Comparison of ENCODE assay signal across 8 cellular contexts in the genomic region with DNA sequence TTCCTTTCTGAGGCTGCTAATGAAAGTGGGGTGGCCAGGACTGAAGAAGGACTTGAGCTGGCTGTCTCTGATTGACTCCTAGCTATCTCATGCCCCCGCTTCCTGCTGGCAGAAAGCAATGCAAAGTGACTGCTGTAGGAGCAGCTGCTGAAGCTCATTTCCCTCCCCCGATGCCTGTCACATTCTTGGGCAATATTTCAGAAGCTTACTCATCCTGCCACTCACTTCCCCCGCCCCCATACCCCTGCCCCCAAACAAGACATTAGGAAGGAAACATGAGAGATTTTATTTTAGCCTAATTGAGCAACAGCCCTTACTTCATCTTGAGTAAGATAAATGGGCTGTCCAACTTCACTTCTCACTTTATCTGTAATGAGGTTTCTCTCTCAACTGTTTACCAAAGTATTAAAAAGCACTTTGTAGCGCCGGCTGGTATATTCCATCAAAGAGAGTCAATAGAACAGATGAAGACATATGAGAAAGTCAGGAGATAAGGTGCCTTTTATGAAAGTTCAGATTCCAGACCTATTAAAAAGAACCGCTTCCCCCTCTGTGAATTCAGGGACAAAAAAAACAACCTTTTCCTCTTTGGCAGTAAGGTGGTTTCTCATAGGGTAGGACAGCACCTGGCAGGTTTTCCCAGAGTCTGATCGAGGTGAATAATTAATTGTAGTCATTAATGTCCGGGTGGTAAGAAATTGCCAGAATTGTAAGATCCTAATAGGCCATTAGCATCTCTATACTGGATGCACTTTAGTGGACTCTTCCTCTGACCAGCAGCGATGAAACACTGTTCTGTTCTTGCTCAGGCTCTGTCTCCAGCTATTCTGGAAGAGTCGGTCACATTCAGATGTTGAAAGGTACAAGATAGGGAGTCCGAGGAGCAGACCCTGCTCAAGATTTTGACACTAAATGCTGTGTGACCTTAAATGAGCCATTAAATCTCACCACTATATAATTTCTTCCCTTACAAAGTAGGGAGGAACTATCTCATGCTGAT.
DNase-seq lines count a peak whose midpoint lies in the region; ATAC-seq and TF ChIP-seq lines count a peak whose summit lies in the region.

No MANE protein-coding gene starts in this region.

- H4K20me1 ChIP-seq in IMR-90 (ENCODE audit: insufficient read depth, low read length) (no peaks in the 10 kb centered on the region), PC-9 (ENCODE audit: insufficient read depth) (no peaks in the 10 kb centered on the region), hepatocyte (ENCODE audit: insufficient read depth, poor library complexity, severe bottlenecking) (no peaks in the 10 kb centered on the region)

- ATAC-seq in GM21723 (IDR thresholded peaks at IDR 0.05; ENCODE audit: unreplicated experiment) (peak; percentile 93), IMR-90 (ENCODE audit: low read depth) (peak; percentile 65)
- ATAC-seq in activated naive CD8-positive, alpha-beta T cell treated with anti-CD3 and anti-CD28 coated beads, Interleukin-2, amount 10 ng/mL, durations not matched to agents 7 days and 5 days (ENCODE audit: low read depth): peak; percentile 60

- H3K9me3 Mint-ChIP-seq in activated naive CD8-positive, alpha-beta T cell treated with anti-CD3 and anti-CD28 coated beads, Interleukin-2, amount 10 ng/mL, durations not matched to agents 7 days and 5 days: no peaks in the 10 kb centered on the region

- H2BK5ac ChIP-seq in IMR-90 (ENCODE audit: low read depth, low read length, poor library complexity, severe bottlenecking): peak overlapping the region; percentile 92

- H3K4me1 ChIP-seq in IMR-90 (ENCODE audit: control insufficient read depth, insufficient read depth, low read length): peaks cover 25% of the 10 kb centered on the region
- H3K4me1 ChIP-seq in PC-9 (replicated peaks; ENCODE audit: insufficient read depth): peaks cover 52% of the 10 kb centered on the region
- H3K4me1 ChIP-seq in hepatocyte (ENCODE audit: insufficient read depth): peaks cover 21% of the 10 kb centered on the region
- H3K4me1 ChIP-seq in skeletal muscle tissue (ENCODE audit: control insufficient read depth in 3 of 3, insufficient read depth in 3 of 3, low read length in 3 of 3): peaks cover 6 to 38% (median 9%) of the 10 kb centered on the region in 3 donors

- no peaks in the 10 kb centered on the region for H3K27me3 ChIP-seq in IMR-90 (ENCODE audit: control insufficient read depth, insufficient read depth, low read length)
- no peaks in the 10 kb centered on the region for H3K27me3 ChIP-seq in PC-9 (ENCODE audit: insufficient read depth, low read depth)
- no peaks in the 10 kb centered on the region for H3K27me3 ChIP-seq in hepatocyte
- no peaks in the 10 kb centered on the region for H3K27me3 ChIP-seq in skeletal muscle tissue (ENCODE audit: control insufficient read depth in 3 of 3, insufficient read depth in 3 of 3, low read length in 3 of 3)

- H2BK20ac ChIP-seq in IMR-90 (ENCODE audit: low read depth, low read length): peak overlapping the region; percentile 96

- peaks cover 15% of the 10 kb centered on the region for H3K4me1 Mint-ChIP-seq in activated naive CD8-positive, alpha-beta T cell treated with anti-CD3 and anti-CD28 coated beads, Interleukin-2, amount 10 ng/mL, durations not matched to agents 7 days and 5 days

- dilution Hi-C loops in IMR-90 (cut with HindIII; ENCODE audit: low sequenced_read_pairs, unreplicated experiment): no loop called here

- CTCF ChIA-PET in IMR-90 (lab: Yijun Ruan, JAX): no interaction called here
- CTCF ChIA-PET in PC-9 (lab: Charles Lee): interaction anchor here (1.0 to 1.1 kb wide), 2 partner anchors 21 to 32 kb away, joined by 4 to 5 read pairs; no protein-coding TSS in a partner anchor

- H4K5ac ChIP-seq in IMR-90 (ENCODE audit: low read depth, low read length): peak overlapping the region; percentile 89

- H3K36me3 ChIP-seq in IMR-90 (ENCODE audit: control insufficient read depth, insufficient read depth, low read length) (no peaks in the 10 kb centered on the region), PC-9 (ENCODE audit: low read depth) (no peaks in the 10 kb centered on the region), hepatocyte (replicated peaks; ENCODE audit: insufficient read depth, low read depth) (no peaks in the 10 kb centered on the region), skeletal muscle tissue (ENCODE audit: control insufficient read depth in 3 of 3, insufficient read depth in 3 of 3, low read length in 3 of 3) (no peaks in the 10 kb centered on the region)

- H2BK15ac ChIP-seq in IMR-90 (ENCODE audit: low read depth, low read length): peak overlapping the region; percentile 92; the same call in 2 of the 3 replicates

- BruUV-seq in IMR-90 (replicated peaks; lab: Mats Ljungman, UMichigan) (no TSS peak), PC-9 (replicated peaks; lab: Mats Ljungman, UMichigan) (no TSS peak)

- H3F3A ChIP-seq in PC-9 (ENCODE audit: insufficient read depth, low read depth): peaks cover 46% of the 10 kb centered on the region

- H3K27me3 Mint-ChIP-seq in activated naive CD8-positive, alpha-beta T cell treated with anti-CD3 and anti-CD28 coated beads, Interleukin-2, amount 10 ng/mL, durations not matched to agents 7 days and 5 days: peaks cover 2% of the 10 kb centered on the region

- H3K4ac ChIP-seq in IMR-90 (ENCODE audit: low read depth, low read length): peak overlapping the region; percentile 88

- peak overlapping the region; percentile 76 for H3K14ac ChIP-seq in IMR-90 (replicated peaks; ENCODE audit: low read depth, low read length)

- peak overlapping the region; percentile 62 for H3K56ac ChIP-seq in IMR-90 (ENCODE audit: extremely low read depth, insufficient read depth, low read length)

- no CpG with 5 or more reads among the region's 11 CpGs for WGBS in IMR-90 (ENCODE audit: extremely low coverage in 2 of 2, insufficient read length in 1 of 2), 2 experiments
- 17% methylated on average over 11 of the region's 11 CpGs for WGBS in hepatocyte (ENCODE audit: low lambda C conversion rate, missing lambda C conversion rate)

- H3K9ac ChIP-seq in IMR-90 (ENCODE audit: low read depth, low read length) (no peak overlapping the region), skeletal muscle tissue (ENCODE audit: low read depth in 1 of 3, low read length in 3 of 3) (peak overlapping the region; percentile 51 to 63 (median 54))

- H3K79me1 ChIP-seq in IMR-90 (ENCODE audit: low read depth in 1 of 2, low read length in 2 of 2): no peaks in the 10 kb centered on the region

- peak overlapping the region; percentile 2 for H3K4me3 Mint-ChIP-seq in activated naive CD8-positive, alpha-beta T cell treated with anti-CD3 and anti-CD28 coated beads, Interleukin-2, amount 10 ng/mL, durations not matched to agents 7 days and 5 days

- no peak for TF ChIP-seq RAD21 in IMR-90 (IDR thresholded peaks at IDR 0.05; ENCODE audit: low read length)

- no peak overlapping the region for H3K4me3 ChIP-seq in IMR-90 (ENCODE audit: insufficient read depth, low read depth, low read length)
- peak overlapping the region; percentile 40; the same call in 1 of the 2 replicates for H3K4me3 ChIP-seq in PC-9
- no peak overlapping the region for H3K4me3 ChIP-seq in hepatocyte
- peak overlapping the region in 1 of 3 donors; percentile 33 for H3K4me3 ChIP-seq in skeletal muscle tissue (ENCODE audit: low read length in 3 of 3)

- H3K27ac Mint-ChIP-seq in activated naive CD8-positive, alpha-beta T cell treated with anti-CD3 and anti-CD28 coated beads, Interleukin-2, amount 10 ng/mL, durations not matched to agents 7 days and 5 days: peak overlapping the region; percentile 49

- peak overlapping the region; percentile 75 for H3K27ac ChIP-seq in IMR-90 (ENCODE audit: insufficient read depth, low read length)
- H3K27ac ChIP-seq in PC-9: peak overlapping the region; percentile 83
- H3K27ac ChIP-seq in hepatocyte: peak overlapping the region; percentile 83
- H3K27ac ChIP-seq in skeletal muscle tissue (ENCODE audit: low read depth, low read length): peak overlapping the region; percentile 83

- peak overlapping the region; percentile 88 for H2AK5ac ChIP-seq in IMR-90 (ENCODE audit: low read depth, low read length)

- peak overlapping the region; percentile 92 for H2BK120ac ChIP-seq in IMR-90 (ENCODE audit: low read depth, low read length)

- H3K9me3 ChIP-seq in IMR-90 (ENCODE audit: control insufficient read depth, insufficient read depth, low read length) (no peaks in the 10 kb centered on the region), PC-9 (ENCODE audit: insufficient read depth, low read depth) (no peaks in the 10 kb centered on the region), hepatocyte (ENCODE audit: low read depth) (no peaks in the 10 kb centered on the region), skeletal muscle tissue (ENCODE audit: control insufficient read depth in 3 of 3, low read length in 3 of 3) (no peaks in the 10 kb centered on the region)

- peaks cover 10% of the 10 kb centered on the region for H3K9me1 ChIP-seq in IMR-90 (ENCODE audit: insufficient read depth, low read length)

- H4K91ac ChIP-seq in IMR-90 (ENCODE audit: insufficient read depth, low read depth, low read length): peak overlapping the region; percentile 85

- DNase-seq in ELF-1 (ENCODE audit: low read depth, low spot score) (peak; percentile 34), IMR-90 (peak; percentile 90), PC-9 (peak; percentile 65 to 96), hepatocyte (ENCODE audit: low spot score) (peak; percentile 84), HuH-7.5 (ENCODE audit: low spot score) (no peak)
- DNase-seq in activated naive CD8-positive, alpha-beta T cell treated with anti-CD3 and anti-CD28 coated beads, Interleukin-2, amount 10 ng/mL, durations not matched to agents 7 days and 5 days: no peak

- H3K36me3 Mint-ChIP-seq in activated naive CD8-positive, alpha-beta T cell treated with anti-CD3 and anti-CD28 coated beads, Interleukin-2, amount 10 ng/mL, durations not matched to agents 7 days and 5 days: no peaks in the 10 kb centered on the region

- POLR2A ChIA-PET in IMR-90 (lab: Charles Lee; ENCODE audit: unreplicated experiment): no interaction called here
- POLR2A ChIA-PET in PC-9 (lab: Charles Lee; ENCODE audit: unreplicated experiment): interaction anchor here (0.7 kb wide), 1 partner anchor 385 kb away, joined by 5 read pairs; no protein-coding TSS in a partner anchor
- POLR2A ChIA-PET in activated naive CD8-positive, alpha-beta T cell treated with anti-CD3 and anti-CD28 coated beads, Interleukin-2, amount 10 ng/mL, durations not matched to agents 7 days and 5 days (lab: Charles Lee): no interaction called here

- H2AFZ ChIP-seq in IMR-90 (replicated peaks; ENCODE audit: low read length, poor library complexity): peak overlapping the region; percentile 60
- H2AFZ ChIP-seq in PC-9: peak overlapping the region; percentile 30
- no peak overlapping the region for H2AFZ ChIP-seq in hepatocyte

- no peak for TF ChIP-seq POLR2A in IMR-90 (IDR thresholded peaks at IDR 0.05; ENCODE audit: low read depth, low read length)

- H3K79me2 ChIP-seq in PC-9 (ENCODE audit: low read depth) (no peaks in the 10 kb centered on the region), hepatocyte (no peaks in the 10 kb centered on the region)

- peak overlapping the region; percentile 29 to 83; a peak in 3 of 4 replicates for H4K8ac ChIP-seq in IMR-90 (ENCODE audit: low read depth in 2 of 2, low read length in 2 of 2)

- intact Hi-C loops in IMR-90 (cut with micrococcal nuclease) (no loop called here), PC-9 (cut with micrococcal nuclease; ENCODE audit: unreplicated experiment) (no loop called here)

- in situ Hi-C loops in IMR-90 (cut with MboI; ENCODE audit: low sequenced_read_pairs): no loop called here

- H3K9me2 ChIP-seq in PC-9 (ENCODE audit: insufficient read depth) (no peaks in the 10 kb centered on the region), hepatocyte (replicated peaks; ENCODE audit: insufficient read depth) (no peaks in the 10 kb centered on the region)

- peak overlapping the region; percentile 94 for H3K18ac ChIP-seq in IMR-90 (ENCODE audit: low read depth, low read length)

- TF ChIP-seq CTCF in IMR-90 (conservative IDR thresholded peaks at IDR 0.05; ENCODE audit: low read depth, low read length) (no peak), PC-9 (conservative IDR thresholded peaks at IDR 0.05) (no peak), hepatocyte (IDR thresholded peaks at IDR 0.05; ENCODE audit: poor library complexity) (no peak)

- H2AK9ac ChIP-seq in IMR-90 (replicated peaks; ENCODE audit: low read depth, low read length, poor library complexity): peak overlapping the region; percentile 6

- H3K4me2 ChIP-seq in IMR-90 (ENCODE audit: low read depth, low read length) (peak overlapping the region; percentile 82), PC-9 (peak overlapping the region; percentile 85), hepatocyte (peak overlapping the region; percentile 72)

- peak overlapping the region; percentile 67 for H3K23ac ChIP-seq in IMR-90 (ENCODE audit: low read depth, low read length)

Comparison
In these comparisons a context has a peak if more than half of its experiments do, and no peak if none do; other contexts are left out.
1. DNase-seq: peak in ELF-1 (single experiment), IMR-90 (single experiment), PC-9 (2 of 2) and hepatocyte (single experiment); none in activated naive CD8-positive, alpha-beta T cell treated with anti-CD3 and anti-CD28 coated beads, Interleukin-2, amount 10 ng/mL, durations not matched to agents 7 days and 5 days (single experiment) and HuH-7.5 (single experiment).
2. Peak in every context shown above with its lines, with median percentiles within 50 percentile points of each other: ATAC-seq, H3K27ac ChIP-seq and H3K4me2 ChIP-seq.